9 cellular contexts compared by ENCODE assay signal in the genomic region with DNA sequence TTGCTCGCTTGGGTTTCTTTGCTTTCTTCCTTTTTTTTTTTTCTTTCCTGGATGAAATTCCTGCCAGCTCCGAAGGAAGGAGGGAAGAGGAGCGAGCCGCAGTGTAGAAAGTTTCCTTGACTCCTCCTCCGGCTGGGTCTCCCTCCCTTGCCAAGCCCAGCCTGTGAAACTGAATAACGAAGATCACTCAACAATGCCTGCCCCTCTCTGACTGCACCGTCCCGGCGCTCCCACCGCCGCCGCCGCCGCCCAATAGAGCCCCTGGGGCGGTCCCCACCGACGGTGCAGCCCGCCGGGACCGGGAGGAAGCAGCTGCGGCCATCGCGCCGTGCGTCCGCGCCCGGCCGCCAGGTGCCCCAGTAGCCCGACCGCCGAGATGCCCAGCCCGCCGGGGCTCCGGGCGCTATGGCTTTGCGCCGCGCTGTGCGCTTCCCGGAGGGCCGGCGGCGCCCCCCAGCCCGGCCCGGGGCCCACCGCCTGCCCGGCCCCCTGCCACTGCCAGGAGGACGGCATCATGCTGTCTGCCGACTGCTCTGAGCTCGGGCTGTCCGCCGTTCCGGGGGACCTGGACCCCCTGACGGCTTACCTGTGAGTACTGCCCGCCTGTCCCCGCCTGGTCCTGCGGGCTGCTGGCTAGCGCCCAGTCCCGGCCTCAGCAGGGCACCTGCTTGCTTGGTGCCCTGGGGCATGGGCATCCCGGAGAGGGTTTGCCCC. TPM values are rescaled to one million over a fixed set of nuclear protein-coding genes. Genes with fewer than 3 reads are reported as not detected.
DNase-seq lines count a peak whose midpoint lies in the region; ATAC-seq and TF ChIP-seq lines count a peak whose summit lies in the region.
"Had no signal": no experiment of that assay in that cellular context is flagged by ENCODE, and none has a peak within 500 bp of the region (broad histone marks: within the 10 kb centered on the region; RNA-seq: fewer than 3 reads in every experiment).

A gene with protein sequence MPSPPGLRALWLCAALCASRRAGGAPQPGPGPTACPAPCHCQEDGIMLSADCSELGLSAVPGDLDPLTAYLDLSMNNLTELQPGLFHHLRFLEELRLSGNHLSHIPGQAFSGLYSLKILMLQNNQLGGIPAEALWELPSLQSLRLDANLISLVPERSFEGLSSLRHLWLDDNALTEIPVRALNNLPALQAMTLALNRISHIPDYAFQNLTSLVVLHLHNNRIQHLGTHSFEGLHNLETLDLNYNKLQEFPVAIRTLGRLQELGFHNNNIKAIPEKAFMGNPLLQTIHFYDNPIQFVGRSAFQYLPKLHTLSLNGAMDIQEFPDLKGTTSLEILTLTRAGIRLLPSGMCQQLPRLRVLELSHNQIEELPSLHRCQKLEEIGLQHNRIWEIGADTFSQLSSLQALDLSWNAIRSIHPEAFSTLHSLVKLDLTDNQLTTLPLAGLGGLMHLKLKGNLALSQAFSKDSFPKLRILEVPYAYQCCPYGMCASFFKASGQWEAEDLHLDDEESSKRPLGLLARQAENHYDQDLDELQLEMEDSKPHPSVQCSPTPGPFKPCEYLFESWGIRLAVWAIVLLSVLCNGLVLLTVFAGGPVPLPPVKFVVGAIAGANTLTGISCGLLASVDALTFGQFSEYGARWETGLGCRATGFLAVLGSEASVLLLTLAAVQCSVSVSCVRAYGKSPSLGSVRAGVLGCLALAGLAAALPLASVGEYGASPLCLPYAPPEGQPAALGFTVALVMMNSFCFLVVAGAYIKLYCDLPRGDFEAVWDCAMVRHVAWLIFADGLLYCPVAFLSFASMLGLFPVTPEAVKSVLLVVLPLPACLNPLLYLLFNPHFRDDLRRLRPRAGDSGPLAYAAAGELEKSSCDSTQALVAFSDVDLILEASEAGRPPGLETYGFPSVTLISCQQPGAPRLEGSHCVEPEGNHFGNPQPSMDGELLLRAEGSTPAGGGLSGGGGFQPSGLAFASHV (plus strand): TSS at position 186 of the 714 bp plus-strand sequence. CDS start 191 bp downstream, at position 377.

- H3K9me3 Mint-ChIP-seq in endothelial cell (ENCODE audit: unreplicated experiment) (no peaks in the 10 kb centered on the region), mesothelial cell of epicardium (no peaks in the 10 kb centered on the region)
- H3K9me3 Mint-ChIP-seq in activated naive CD4-positive, alpha-beta T cell treated with anti-CD3 and anti-CD28 coated beads, Interleukin-2, amount 50 U/mL, for 72 hours: no peaks in the 10 kb centered on the region

- peak within 1 kb of the TSS; percentile 61 to 84 for H3K27ac ChIP-seq in aorta (ENCODE audit: low read depth in 1 of 2, low read length in 2 of 2)

- H3K9me3 ChIP-seq in aorta (ENCODE audit: control insufficient read depth, low read length): no peaks in the 10 kb centered on the region

- peak; percentile 11 for ATAC-seq in Right ventricle myocardium inferior
- peak; percentile 19 for ATAC-seq in aorta (ENCODE audit: low FRiP score)
- ATAC-seq in GM21381 (IDR thresholded peaks at IDR 0.05; ENCODE audit: unreplicated experiment): no peak
- no peak for ATAC-seq in activated naive CD4-positive, alpha-beta T cell treated with anti-CD3 and anti-CD28 coated beads, Interleukin-2, amount 50 U/mL, for 72 hours
- ATAC-seq: naive thymus-derived CD4-positive, alpha-beta T cell had no signal

- peaks cover 15% of the 10 kb centered on the region for H3K27me3 Mint-ChIP-seq in endothelial cell (ENCODE audit: unreplicated experiment)
- peaks cover 44% of the 10 kb centered on the region for H3K27me3 Mint-ChIP-seq in mesothelial cell of epicardium (ENCODE audit: low read depth)

- no peaks in the 10 kb centered on the region for H3K27me3 ChIP-seq in aorta (ENCODE audit: control insufficient read depth in 1 of 2, insufficient read depth in 2 of 2, low read length in 1 of 2)

- H3K4me3 Mint-ChIP-seq in endothelial cell (ENCODE audit: unreplicated experiment): no peak within 1 kb of the TSS
- H3K4me3 Mint-ChIP-seq in mesothelial cell of epicardium: peak within 1 kb of the TSS; percentile 74

- intact Hi-C loops in Right ventricle myocardium inferior (cut with DNase I) (loop anchor here (1.0 kb wide), 1 partner anchor 122 kb away; no protein-coding TSS in a partner anchor), cardiac septum (cut with DNase I) (loop anchor here (1.0 to 5.0 kb wide), 2 partner anchors 44 to 122 kb away; no protein-coding TSS in a partner anchor), aorta (cut with DNase I) (loop anchor here (1.0 to 2.0 kb wide), 3 partner anchors 14 to 121 kb away; no protein-coding TSS in a partner anchor)

- WGBS in aorta, 2 donors: 0 to 1% methylated on average over 47 to 61 of the region's 61 CpGs

- peaks cover 2% of the 10 kb centered on the region for H3K4me1 Mint-ChIP-seq in endothelial cell (ENCODE audit: unreplicated experiment)
- peaks cover 10% of the 10 kb centered on the region for H3K4me1 Mint-ChIP-seq in mesothelial cell of epicardium

- peak within 1 kb of the TSS; percentile 64 to 89 for H3K4me3 ChIP-seq in aorta (ENCODE audit: low read length in 2 of 2)

- H3K36me3 ChIP-seq in aorta (ENCODE audit: control insufficient read depth in 1 of 2, insufficient read depth in 2 of 2, low read length in 1 of 2): no peaks in the 10 kb centered on the region

- no peak for TF ChIP-seq CTCF in endothelial cell (IDR thresholded peaks at IDR 0.05; ENCODE audit: unreplicated experiment)
- no peak for TF ChIP-seq CTCF in mesothelial cell of epicardium (IDR thresholded peaks at IDR 0.05; ENCODE audit: unreplicated experiment)

- H3K27ac Mint-ChIP-seq in endothelial cell (ENCODE audit: unreplicated experiment) (no peak within 1 kb of the TSS), mesothelial cell of epicardium (no peak within 1 kb of the TSS)
- no peak within 1 kb of the TSS for H3K27ac Mint-ChIP-seq in activated naive CD4-positive, alpha-beta T cell treated with anti-CD3 and anti-CD28 coated beads, Interleukin-2, amount 50 U/mL, for 72 hours
- H3K27ac Mint-ChIP-seq: naive thymus-derived CD4-positive, alpha-beta T cell had no signal

- no peak for DNase-seq in Right ventricle myocardium inferior (ENCODE audit: missing footprints)
- DNase-seq in cardiac septum (ENCODE audit: low spot score): no peak
- DNase-seq in endothelial cell (ENCODE audit: low spot score): peak; percentile 42
- peak in 1 of 2 experiments; percentile 63 for DNase-seq in mesothelial cell of epicardium (ENCODE audit: low spot score in 2 of 2, unreplicated experiment in 2 of 2)
- no peak for DNase-seq in aorta
- no peak for DNase-seq in AML-193 (lab: John Stamatoyannopoulos, UW)
- no peak for DNase-seq in activated naive CD4-positive, alpha-beta T cell treated with anti-CD3 and anti-CD28 coated beads, Interleukin-2, amount 50 U/mL, for 72 hours (ENCODE audit: low spot score in 2 of 2)

- H3K4me1 ChIP-seq in aorta (ENCODE audit: control insufficient read depth in 1 of 2, insufficient read depth in 2 of 2, low read length in 2 of 2): no peaks in the 10 kb centered on the region

- H3K36me3 Mint-ChIP-seq in endothelial cell (ENCODE audit: low read depth, unreplicated experiment): no peaks in the 10 kb centered on the region
- H3K36me3 Mint-ChIP-seq in mesothelial cell of epicardium: no peaks in the 10 kb centered on the region
- no peaks in the 10 kb centered on the region for H3K36me3 Mint-ChIP-seq in activated naive CD4-positive, alpha-beta T cell treated with anti-CD3 and anti-CD28 coated beads, Interleukin-2, amount 50 U/mL, for 72 hours
- H3K36me3 Mint-ChIP-seq: naive thymus-derived CD4-positive, alpha-beta T cell had no signal

RNA-seq across cellular contexts. Expression of the gene that starts here (rescaled TPM):
- 4.1 TPM for total RNA-seq in Right ventricle myocardium inferior
- total RNA-seq in cardiac septum: 0.86 TPM
- total RNA-seq in endothelial cell (ENCODE audit: unreplicated experiment): 0.23 TPM
- 3.1 to 4.7 TPM (median 3.1 TPM) in 3 replicates for total RNA-seq in mesothelial cell of epicardium
- total RNA-seq in aorta: 10 to 100 TPM; 31.7 to 35.6 TPM
- polyA plus RNA-seq in aorta: 10 to 100 TPM; 11.6 to 67.8 TPM
- under 1 TPM; 0.14 TPM for total RNA-seq in activated naive CD4-positive, alpha-beta T cell treated with anti-CD3 and anti-CD28 coated beads, Interleukin-2, amount 50 U/mL, for 72 hours

Comparison
In these comparisons a context has a peak if more than half of its experiments do, and no peak if none do; other contexts are left out.
1. Peak in DNase-seq in endothelial cell; RNA of the gene not detected or under 1 TPM.
2. ATAC-seq: peak in Right ventricle myocardium inferior (single experiment) and aorta (single experiment); none in GM21381 (single experiment) and activated naive CD4-positive, alpha-beta T cell treated with anti-CD3 and anti-CD28 coated beads, Interleukin-2, amount 50 U/mL, for 72 hours (0 of 2).